ENCODE assay signal across 1 cellular context in the genomic region with DNA sequence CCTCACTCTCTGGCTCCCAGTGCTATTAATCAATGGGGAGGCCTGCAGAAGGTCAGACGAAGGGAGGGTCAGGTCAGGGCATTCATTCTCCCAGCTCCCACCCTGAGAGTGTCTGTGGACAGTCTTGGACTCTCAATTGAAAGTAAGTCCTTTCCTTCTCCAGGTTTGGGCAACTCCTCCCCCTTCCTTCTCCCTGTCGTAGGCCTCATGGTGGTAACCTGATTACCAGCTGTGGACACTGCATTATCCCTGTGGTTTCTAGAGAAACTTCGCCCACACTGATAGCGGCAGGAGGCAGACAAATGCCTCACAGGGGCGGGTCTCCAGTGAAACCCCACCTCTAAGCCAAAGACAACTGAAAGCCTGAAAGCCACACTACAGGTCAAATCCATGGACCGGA.
TF ChIP-seq lines count a peak whose summit lies in the region.

No MANE protein-coding gene starts in this region.

TF ChIP-seq in HEK293, 187 proteins besides CTCF, POLR2A, EP300 and RAD21 (continued from another document):
- TF ChIP-seq FEZF1 (tag by site-specific recombination; IDR thresholded peaks at IDR 0.05) (peak; percentile 47), ZIC2 (tag by site-specific recombination; IDR thresholded peaks at IDR 0.05) (peak; percentile 88), BCL11A (tag by site-specific recombination; IDR thresholded peaks at IDR 0.05; ENCODE audit: low read depth) (no peak), ZNF433 (tag by site-specific recombination; IDR thresholded peaks at IDR 0.05; ENCODE audit: low read depth) (no peak), SETDB1 (IDR thresholded peaks at IDR 0.05; ENCODE audit: insufficient read length, low read length) (no peak), ZFP41 (tag by site-specific recombination; IDR thresholded peaks at IDR 0.05; ENCODE audit: borderline replicate concordance) (no peak), KLF8 (tag by site-specific recombination; IDR thresholded peaks at IDR 0.05) (no peak), SP7 (tag by site-specific recombination; IDR thresholded peaks at IDR 0.05) (0 out of 2 replicates have a peak, but pooled peaks have one; percentile 21), KLF1 (tag by site-specific recombination; IDR thresholded peaks at IDR 0.05) (peak; percentile 92), ZNF548 (tag by site-specific recombination; IDR thresholded peaks at IDR 0.05) (no peak), ZNF121 (tag by site-specific recombination; IDR thresholded peaks at IDR 0.05) (no peak), ZNF292 (tag by site-specific recombination; IDR thresholded peaks at IDR 0.05; ENCODE audit: borderline replicate concordance, low read depth) (no peak), ZFHX2 (tag by site-specific recombination; conservative IDR thresholded peaks at IDR 0.05) (peak; percentile 80), EGR2 (tag by site-specific recombination; IDR thresholded peaks at IDR 0.05; ENCODE audit: low read depth) (peak; percentile 69), ZBTB17 (tag by site-specific recombination; IDR thresholded peaks at IDR 0.05) (peak; percentile 39; the same call in 1 of the 2 replicates)
